ENCODE assay signal across 20 cellular contexts in genomic region chr10:36720931-36721330, GRCh38.
"Had no signal": no experiment of that assay in that cellular context is flagged by ENCODE, and none has a peak within 500 bp of the region (broad histone marks: within the 10 kb centered on the region; RNA-seq: fewer than 3 reads in every experiment).

No MANE protein-coding gene starts in this region.

- ATAC-seq: foreskin keratinocyte; left colon; pancreas; right cardiac atrium; stimulated activated memory B cell treated with anti-CD40 and anti-IgM and Interleukin-4, amounts not matched to agents 10 μg/mL and 1 μg/mL and 100 μg/mL, for 72 hours; upper lobe of right lung had no signal

- DNase-seq: dorsolateral prefrontal cortex; effector CD8-positive, alpha-beta T cell; foreskin keratinocyte; head of caudate nucleus; left colon; mesendoderm; naive B cell; occipital lobe; pancreas; right cardiac atrium; stimulated activated CD4-positive, alpha-beta T cell treated with anti-CD3 and anti-CD28 coated beads, Interleukin-15, amount 100 ng/mL, for 24 hours; stimulated activated CD4-positive, alpha-beta T cell treated with anti-CD3 and anti-CD28 coated beads, Interleukin-1b, Interleukin-23, amount 100 ng/mL, for 48 hours; stimulated activated CD4-positive, alpha-beta T cell treated with anti-CD3 and anti-CD28 coated beads, Interleukin-4, amount 100 ng/mL, for 24 hours; upper lobe of right lung had no signal

- H3K4me3 ChIP-seq: coronary artery, dorsolateral prefrontal cortex, esophagus muscularis mucosa, hepatocyte, pancreas, tibial nerve, upper lobe of right lung, vagina had no signal
